8 cellular contexts compared by ENCODE assay signal in the genomic region with DNA sequence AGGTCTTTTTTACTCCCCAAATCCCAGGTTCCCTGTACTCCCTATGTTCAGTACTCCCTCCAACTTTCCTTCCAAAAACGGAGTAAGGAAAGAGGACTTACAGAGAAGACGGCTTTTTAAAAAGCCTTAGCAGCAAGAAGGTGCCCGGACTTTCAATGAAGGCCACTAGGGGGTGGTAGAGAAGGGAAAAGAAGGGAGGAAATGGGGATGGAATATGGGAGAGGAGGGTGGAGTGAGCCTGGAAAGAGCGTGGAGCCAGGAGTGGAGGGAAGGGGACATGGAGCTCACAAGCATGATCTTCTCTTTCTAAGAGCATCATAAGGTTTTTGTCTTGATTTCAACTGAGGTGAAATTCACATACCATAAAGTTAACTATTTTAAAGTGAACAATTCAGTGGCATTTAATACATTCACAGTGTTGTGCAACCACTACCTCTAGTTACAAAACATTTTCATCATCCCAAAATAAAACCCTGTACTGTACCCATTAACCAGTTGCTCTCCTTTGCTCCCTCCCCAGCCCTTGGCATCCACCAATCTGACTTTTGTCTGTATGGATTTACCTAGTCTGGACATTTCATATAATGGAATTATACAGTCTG.
DNase-seq lines count a peak whose midpoint lies in the region; ATAC-seq and TF ChIP-seq lines count a peak whose summit lies in the region.

No MANE protein-coding gene starts in this region.

- no peak overlapping the region for H3K4me2 ChIP-seq in DOHH2 (ENCODE audit: low read length)

- no peaks in the 10 kb centered on the region for H3K36me3 ChIP-seq in DOHH2 (ENCODE audit: control insufficient read depth, low read length)

- CTCF ChIA-PET in AG04450 (lab: Charles Lee): interaction anchor here (0.5 to 4.0 kb wide), 36 partner anchors 8 to 1433 kb away, joined by 3 to 45 read pairs (median 4); no protein-coding TSS in a partner anchor

- H3K27me3 ChIP-seq in AG04450 (ENCODE audit: control insufficient read depth, insufficient read depth, low read length) (no peaks in the 10 kb centered on the region), DOHH2 (ENCODE audit: control insufficient read depth, low read length) (peaks cover 39% of the 10 kb centered on the region)

- no peak overlapping the region for H3K27ac Mint-ChIP-seq in activated T-cell treated with anti-CD3 and anti-CD28 coated beads, Interleukin-2, amount 50 U/mL, for 72 hours

- no peaks in the 10 kb centered on the region for H3K9me2 ChIP-seq in DOHH2 (replicated peaks; ENCODE audit: control insufficient read depth, low read length)

- no peaks in the 10 kb centered on the region for H3K36me3 Mint-ChIP-seq in activated T-cell treated with anti-CD3 and anti-CD28 coated beads, Interleukin-2, amount 50 U/mL, for 72 hours (ENCODE audit: insufficient read depth in 2 of 2)

- no peaks in the 10 kb centered on the region for H3F3A ChIP-seq in DOHH2 (ENCODE audit: control insufficient read depth, insufficient read depth)

- no peak for ATAC-seq in activated T-cell treated with anti-CD3 and anti-CD28 coated beads, Interleukin-2, amount 50 U/mL, for 72 hours (replicated peaks in 1 of 2)
- ATAC-seq in HG03280 (IDR thresholded peaks at IDR 0.05; ENCODE audit: unreplicated experiment): no peak

- no peaks in the 10 kb centered on the region for H3K4me1 Mint-ChIP-seq in activated T-cell treated with anti-CD3 and anti-CD28 coated beads, Interleukin-2, amount 50 U/mL, for 72 hours (ENCODE audit: low read depth)

- H3K4me1 ChIP-seq in DOHH2 (ENCODE audit: control insufficient read depth, low read length): peaks cover 9% of the 10 kb centered on the region

- H3K27me3 Mint-ChIP-seq in activated T-cell treated with anti-CD3 and anti-CD28 coated beads, Interleukin-2, amount 50 U/mL, for 72 hours (ENCODE audit: low read depth): peaks cover 15% of the 10 kb centered on the region

- H3K4me3 ChIP-seq in AG04450 (ENCODE audit: low read depth, low read length) (no peak overlapping the region), DOHH2 (ENCODE audit: low read length) (no peak overlapping the region)

- H3K9me3 ChIP-seq in AG04450 (ENCODE audit: control insufficient read depth, insufficient read depth, low read length): no peaks in the 10 kb centered on the region
- no peaks in the 10 kb centered on the region for H3K9me3 ChIP-seq in DOHH2 (ENCODE audit: control insufficient read depth, insufficient read depth, low read length)

- H3K79me2 ChIP-seq in DOHH2 (ENCODE audit: control insufficient read depth, low read length): no peaks in the 10 kb centered on the region

- DNase-seq in AG04450 (ENCODE audit: low read depth, low spot score) (peak; percentile 8), NCI-H1694 (lab: John Stamatoyannopoulos, UW) (peak; percentile 43), iPS-NIHi7 (ENCODE audit: extremely low spot score) (peak; percentile 78), superior temporal gyrus (ENCODE audit: extremely low spot score) (peak; percentile 77), SHP77 treated with DMSO at 0.1 percent for 48 hours (lab: John Stamatoyannopoulos, UW) (no peak)
- DNase-seq in activated T-cell treated with anti-CD3 and anti-CD28 coated beads, Interleukin-2, amount 50 U/mL, for 72 hours: peak; percentile 33 to 45

- TF ChIP-seq CTCF in AG04450 (IDR thresholded peaks at IDR 0.05; ENCODE audit: low read depth, low read length) (peak; percentile 73), DOHH2 (IDR thresholded peaks at IDR 0.05; ENCODE audit: low read depth, low read length, poor library complexity, severe bottlenecking) (peak; percentile 81)

- no peaks in the 10 kb centered on the region for H3K9me3 Mint-ChIP-seq in activated T-cell treated with anti-CD3 and anti-CD28 coated beads, Interleukin-2, amount 50 U/mL, for 72 hours

- H3K4me3 Mint-ChIP-seq in activated T-cell treated with anti-CD3 and anti-CD28 coated beads, Interleukin-2, amount 50 U/mL, for 72 hours: no peak overlapping the region

- H4K20me1 ChIP-seq in DOHH2 (ENCODE audit: control insufficient read depth, insufficient read depth, low read depth, low read length): 0 out of 2 replicates have a peak, but pooled peaks cover 4% of the 10 kb centered on the region

- H3K27ac ChIP-seq in AG04450 (ENCODE audit: low read depth, low read length) (no peak overlapping the region), DOHH2 (ENCODE audit: low read depth, low read length) (no peak overlapping the region)

- POLR2A ChIA-PET in AG04450 (lab: Yijun Ruan, JAX): no interaction called here
